19 cellular contexts compared by ENCODE assay signal in the genomic region with DNA sequence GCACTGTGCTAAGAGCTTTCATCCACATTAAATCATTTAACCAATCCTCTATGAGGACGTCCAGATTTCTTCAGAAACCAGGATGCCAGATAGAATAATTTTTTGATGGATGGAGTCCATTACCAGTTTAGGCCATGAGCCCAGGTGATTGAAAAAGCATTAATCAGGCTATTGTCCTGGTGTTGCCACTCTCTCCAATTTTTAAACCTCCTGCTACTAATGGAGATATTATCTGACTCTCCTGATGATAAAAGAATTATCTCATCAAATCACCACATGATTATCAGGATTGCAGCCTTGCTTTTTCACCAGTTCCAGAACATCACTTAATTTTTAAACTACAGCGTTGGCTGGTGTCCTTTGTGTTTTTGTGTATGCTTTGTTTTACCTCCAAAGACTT.
DNase-seq lines count a peak whose midpoint lies in the region; TF ChIP-seq lines count a peak whose summit lies in the region.
"Had no signal": no experiment of that assay in that cellular context is flagged by ENCODE, and none has a peak within 500 bp of the region (broad histone marks: within the 10 kb centered on the region; RNA-seq: fewer than 3 reads in every experiment).

No MANE protein-coding gene starts in this region.

- CTCF ChIA-PET in MCF 10A (lab: Yijun Ruan, JAX): interaction anchor here (0.6 to 1.0 kb wide), 2 partner anchors 50 to 178 kb away, joined by 3 read pairs; no protein-coding TSS in a partner anchor

- no peaks in the 10 kb centered on the region for H3K27me3 Mint-ChIP-seq in MCF 10A (ENCODE audit: insufficient read depth, unreplicated experiment)
- H3K27me3 Mint-ChIP-seq in activated T-helper 2 cell treated with anti-CD3 and anti-CD28 coated beads, Interferon-gamma antibody, Interleukin-2, Interleukin-4, amounts not matched to agents 10 μg/mL and 5 μg/mL and 100 μg/mL, durations not matched to agents 14 hours and 24 hours and 36 hours (ENCODE audit: low read depth): no peaks in the 10 kb centered on the region

- peak overlapping the region; percentile 11 for H3K27ac Mint-ChIP-seq in MCF 10A (ENCODE audit: low read depth, unreplicated experiment)
- no peak overlapping the region for H3K27ac Mint-ChIP-seq in activated T-helper 2 cell treated with anti-CD3 and anti-CD28 coated beads, Interferon-gamma antibody, Interleukin-2, Interleukin-4, amounts not matched to agents 10 μg/mL and 5 μg/mL and 100 μg/mL, durations not matched to agents 14 hours and 24 hours and 36 hours
- H3K27ac Mint-ChIP-seq: CD4-positive, alpha-beta memory T cell had no signal

- TF ChIP-seq CTCF in MCF 10A (IDR thresholded peaks at IDR 0.05; ENCODE audit: unreplicated experiment) (no peak), breast epithelium (IDR thresholded peaks at IDR 0.05) (no peak)

- H3K9me3 Mint-ChIP-seq in MCF 10A (ENCODE audit: unreplicated experiment): peaks cover 8% of the 10 kb centered on the region
- no peaks in the 10 kb centered on the region for H3K9me3 Mint-ChIP-seq in activated T-helper 2 cell treated with anti-CD3 and anti-CD28 coated beads, Interferon-gamma antibody, Interleukin-2, Interleukin-4, amounts not matched to agents 10 μg/mL and 5 μg/mL and 100 μg/mL, durations not matched to agents 14 hours and 24 hours and 36 hours

- in situ Hi-C loops in G401 (cut with HindIII; ENCODE audit: low sequenced_read_pairs): no loop called here

- no peaks in the 10 kb centered on the region for H3K36me3 Mint-ChIP-seq in MCF 10A (ENCODE audit: insufficient read depth, unreplicated experiment)
- no peaks in the 10 kb centered on the region for H3K36me3 Mint-ChIP-seq in activated T-helper 2 cell treated with anti-CD3 and anti-CD28 coated beads, Interferon-gamma antibody, Interleukin-2, Interleukin-4, amounts not matched to agents 10 μg/mL and 5 μg/mL and 100 μg/mL, durations not matched to agents 14 hours and 24 hours and 36 hours (ENCODE audit: low read depth)
- H3K36me3 Mint-ChIP-seq: CD4-positive, alpha-beta memory T cell had no signal

- POLR2A ChIA-PET in MCF 10A (lab: Yijun Ruan, JAX): no interaction called here

- BruUV-seq in MCF 10A (replicated peaks; lab: Mats Ljungman, UMichigan): no TSS peak

- H3K9me3 ChIP-seq in breast epithelium: no peaks in the 10 kb centered on the region
- H3K9me3 ChIP-seq: A549, HAP-1 had no signal

- TF ChIP-seq POLR2A in breast epithelium (IDR thresholded peaks at IDR 0.05): no peak

- peaks cover 32% of the 10 kb centered on the region for H3K4me1 Mint-ChIP-seq in MCF 10A (ENCODE audit: insufficient read depth, unreplicated experiment)
- H3K4me1 Mint-ChIP-seq in activated T-helper 2 cell treated with anti-CD3 and anti-CD28 coated beads, Interferon-gamma antibody, Interleukin-2, Interleukin-4, amounts not matched to agents 10 μg/mL and 5 μg/mL and 100 μg/mL, durations not matched to agents 14 hours and 24 hours and 36 hours (ENCODE audit: low read depth): no peaks in the 10 kb centered on the region

- H3K27me3 ChIP-seq in breast epithelium: no peaks in the 10 kb centered on the region

- no peak overlapping the region for H3K27ac ChIP-seq in breast epithelium
- H3K27ac ChIP-seq: A549 had no signal

- DNase-seq in MCF 10A (ENCODE audit: unreplicated experiment): no peak
- DNase-seq in breast epithelium (ENCODE audit: low spot score in 2 of 2): no peak
- peak; percentile 28 for DNase-seq in NCI-H2227 treated with DMSO at 0.1 percent for 48 hours (lab: John Stamatoyannopoulos, UW)
- DNase-seq in SK-N-DZ (ENCODE audit: low spot score): peak; percentile 80
- no peak for DNase-seq in G401 (ENCODE audit: low spot score)
- no peak for DNase-seq in activated T-helper 2 cell treated with anti-CD3 and anti-CD28 coated beads, Interferon-gamma antibody, Interleukin-2, Interleukin-4, amounts not matched to agents 10 μg/mL and 5 μg/mL and 100 μg/mL, durations not matched to agents 14 hours and 24 hours and 36 hours (ENCODE audit: low spot score)
- DNase-seq in NCI-H748 treated with DMSO at 0.1 percent for 48 hours (lab: John Stamatoyannopoulos, UW): no peak
- DNase-seq: 8988T; ACHN; AML-193; Calu3; CD4-positive, alpha-beta memory T cell; COR-L47; DMS53; DMS79 treated with DMSO at 0.1 percent for 48 hours; GOT3 had no signal

- no peak overlapping the region for H3K4me3 ChIP-seq in breast epithelium
- H3K4me3 ChIP-seq: A549, HAP-1 had no signal

- no peaks in the 10 kb centered on the region for H3K36me3 ChIP-seq in breast epithelium
- H3K36me3 ChIP-seq: HAP-1 had no signal

- H3K4me1 ChIP-seq in breast epithelium: no peaks in the 10 kb centered on the region
- H3K4me1 ChIP-seq: A549, HAP-1 had no signal

- no peak overlapping the region for H3K4me3 Mint-ChIP-seq in MCF 10A (ENCODE audit: unreplicated experiment)
- no peak overlapping the region for H3K4me3 Mint-ChIP-seq in activated T-helper 2 cell treated with anti-CD3 and anti-CD28 coated beads, Interferon-gamma antibody, Interleukin-2, Interleukin-4, amounts not matched to agents 10 μg/mL and 5 μg/mL and 100 μg/mL, durations not matched to agents 14 hours and 24 hours and 36 hours (ENCODE audit: low read depth)
- H3K4me3 Mint-ChIP-seq: CD4-positive, alpha-beta memory T cell; HFFc6 had no signal

- intact Hi-C loops in MCF 10A (cut with micrococcal nuclease) (no loop called here), breast epithelium (cut with DNase I; ENCODE audit: low total_unique reads) (loop anchor here (2.0 kb wide), 1 partner anchor 45 kb away; no protein-coding TSS in a partner anchor)
- intact Hi-C loops in activated T-helper 2 cell treated with anti-CD3 and anti-CD28 coated beads, Interferon-gamma antibody, Interleukin-2, Interleukin-4, amounts not matched to agents 10 μg/mL and 5 μg/mL and 100 μg/mL, durations not matched to agents 14 hours and 24 hours and 36 hours (cut with micrococcal nuclease): no loop called here

Comparison
In these comparisons a context has a peak if more than half of its experiments do, and no peak if none do; other contexts are left out.
1. DNase-seq: peak in NCI-H2227 treated with DMSO at 0.1 percent for 48 hours (single experiment) and SK-N-DZ (single experiment); none in MCF 10A (single experiment), breast epithelium (0 of 2), G401 (single experiment), activated T-helper 2 cell treated with anti-CD3 and anti-CD28 coated beads, Interferon-gamma antibody, Interleukin-2, Interleukin-4, amounts not matched to agents 10 μg/mL and 5 μg/mL and 100 μg/mL, durations not matched to agents 14 hours and 24 hours and 36 hours (single experiment) and NCI-H748 treated with DMSO at 0.1 percent for 48 hours (single experiment).